In genomic region chr5:177516601-177517568, GRCh38 we compare ENCODE assay signal across 8 cellular contexts. TPM values are rescaled to one million over a fixed set of nuclear protein-coding genes. Genes with fewer than 3 reads are reported as not detected.
DNase-seq lines count a peak whose midpoint lies in the region; ATAC-seq and TF ChIP-seq lines count a peak whose summit lies in the region.

TSS of gene DDX41 (minus strand) at chr5:177516961. CDS start at chr5:177516945, 16 bp downstream.

- H3K27me3 ChIP-seq in lung (ENCODE audit: control insufficient read depth, insufficient read depth) = no peaks in the 10 kb centered on the region

- POLR2A ChIA-PET in activated CD8-positive, alpha-beta memory T cell treated with anti-CD3 and anti-CD28 coated beads for 36 hours (lab: Charles Lee) = interaction anchor here (0.8 to 1.1 kb wide), 3 partner anchors 21 to 165 kb away, joined by 3 to 4 read pairs (median 3); partner anchors contain the start of genes LMAN2 and TMED9

- peak within 1 kb of the TSS; percentile 73 to 91 for H3K27ac ChIP-seq in lung (ENCODE audit: low read depth in 1 of 2, low read length in 1 of 2)

- H3K9me3 ChIP-seq in lung (ENCODE audit: control insufficient read depth in 2 of 2, insufficient read depth in 1 of 2, low read length in 1 of 2) = no peaks in the 10 kb centered on the region

- 0% methylated on average over 93 to 96 of the region's 96 CpGs for WGBS in lung, 2 donors

- DNase-seq in COLO668 (lab: John Stamatoyannopoulos, UW; ENCODE audit: unreplicated experiment) (peak; percentile 93), HS-27A (ENCODE audit: low read depth) (peak; percentile 90), NOMO-1 (lab: John Stamatoyannopoulos, UW; ENCODE audit: unreplicated experiment in 2 of 2) (peak; percentile 96 to 99), lung (ENCODE audit: low spot score) (peak; percentile 97)
- peak; percentile 93 for DNase-seq in effector CD8-positive, alpha-beta T cell (lab: John Stamatoyannopoulos, UW)
- DNase-seq in stimulated activated CD4-positive, alpha-beta T cell treated with anti-CD3 and anti-CD28 coated beads, TNF-alpha, amount 100 ng/mL, for 4 hours (ENCODE audit: low read depth in 3 of 3) = peak; percentile 84 to 92 (median 88)

- ATAC-seq in GM19467 (IDR thresholded peaks at IDR 0.05; ENCODE audit: unreplicated experiment) (peak; percentile 74), lung (ENCODE audit: insufficient read depth, low FRiP score) (peak; percentile 94)

- H3K4me3 ChIP-seq in lung = peak within 1 kb of the TSS; percentile 65

- peaks cover 0 to 8% of the 10 kb centered on the region in 2 donors for H3K4me1 ChIP-seq in lung (ENCODE audit: control insufficient read depth in 2 of 2, insufficient read depth in 2 of 2, low read length in 2 of 2)

- no peak for TF ChIP-seq CTCF in lung (IDR thresholded peaks at IDR 0.05; ENCODE audit: control extremely low read depth, extremely low read depth)

- CTCF ChIA-PET in activated CD8-positive, alpha-beta memory T cell treated with anti-CD3 and anti-CD28 coated beads for 36 hours (lab: Charles Lee) = interaction anchor here (0.5 to 2.3 kb wide), 5 partner anchors 15 to 402 kb away, joined by 3 to 7 read pairs (median 5); no protein-coding TSS in a partner anchor

- peaks cover 13 to 50% of the 10 kb centered on the region in 2 donors for H3K36me3 ChIP-seq in lung (ENCODE audit: control insufficient read depth in 2 of 2, insufficient read depth in 2 of 2, low read length in 2 of 2)

RNA-seq across cellular contexts. Expression of gene DDX41, which starts in this region (rescaled TPM):
- total RNA-seq in activated CD8-positive, alpha-beta memory T cell treated with anti-CD3 and anti-CD28 coated beads for 36 hours = 100 to 1,000 TPM; 204 to 212 TPM
- total RNA-seq in lung = 10 to 100 TPM; 64.9 to 82.4 TPM
- 100 to 1,000 TPM in 1 of 2 donors, 10 to 100 TPM in 1; 63.2 to 110 TPM for polyA plus RNA-seq in lung

Comparison
In these comparisons a context has a peak if more than half of its experiments do, and no peak if none do; other contexts are left out.
1. Peak in every context shown above with its lines: DNase-seq, ATAC-seq, H3K4me3 ChIP-seq and H3K27ac ChIP-seq.